8 cellular contexts compared by ENCODE assay signal in genomic region chr7:144836545-144836842, GRCh38. TPM values are rescaled to one million over a fixed set of nuclear protein-coding genes. Genes with fewer than 3 reads are reported as not detected.
A peak's percentile ranks its signal among the peaks of the same experiment; 100 is the strongest.
DNase-seq lines count a peak whose midpoint lies in the region; ATAC-seq and TF ChIP-seq lines count a peak whose summit lies in the region.

No MANE protein-coding gene starts in this region.

- H3K9me3 ChIP-seq in heart left ventricle: peaks cover 0 to 7% (median 0%) of the 10 kb centered on the region in 12 donors
- H3K9me3 ChIP-seq in naive thymus-derived CD4-positive, alpha-beta T cell (ENCODE audit: control insufficient read depth in 2 of 3, low read length in 3 of 3): no peaks in the 10 kb centered on the region
- no peaks in the 10 kb centered on the region for H3K9me3 ChIP-seq in upper lobe of right lung

- H3K4me3 Mint-ChIP-seq in brain: peak overlapping the region; percentile 79 to 98 (median 85)
- peak overlapping the region; percentile 30 to 98 (median 90) for H3K4me3 Mint-ChIP-seq in naive thymus-derived CD4-positive, alpha-beta T cell

- peak overlapping the region in 1 of 5 experiments; percentile 87 for H3K27ac Mint-ChIP-seq in brain
- peak overlapping the region; percentile 75 to 100 (median 94) for H3K27ac Mint-ChIP-seq in naive thymus-derived CD4-positive, alpha-beta T cell

- peaks cover 0 to 9% (median 0%) of the 10 kb centered on the region in 5 experiments for H3K9me3 Mint-ChIP-seq in brain
- H3K9me3 Mint-ChIP-seq in naive thymus-derived CD4-positive, alpha-beta T cell: peaks cover 5 to 47% (median 16%) of the 10 kb centered on the region in 11 donors

- H3K27me3 ChIP-seq in heart left ventricle (no peaks in the 10 kb centered on the region), upper lobe of right lung (no peaks in the 10 kb centered on the region)
- no peaks in the 10 kb centered on the region for H3K27me3 ChIP-seq in naive thymus-derived CD4-positive, alpha-beta T cell (ENCODE audit: control insufficient read depth in 2 of 2, insufficient read depth in 2 of 2, low read length in 2 of 2)

- H3K4me1 ChIP-seq in heart left ventricle (peaks cover 0 to 19% (median 11%) of the 10 kb centered on the region in 12 donors), upper lobe of right lung (peaks cover 13% of the 10 kb centered on the region)
- H3K4me1 ChIP-seq in naive thymus-derived CD4-positive, alpha-beta T cell (ENCODE audit: control insufficient read depth in 2 of 2, insufficient read depth in 2 of 2, low read length in 2 of 2): peaks cover 8 to 27% of the 10 kb centered on the region in 2 donors

- H3K27me3 Mint-ChIP-seq in brain: peaks cover 12% of the 10 kb centered on the region
- no peaks in the 10 kb centered on the region for H3K27me3 Mint-ChIP-seq in naive thymus-derived CD4-positive, alpha-beta T cell

- peaks cover 20% of the 10 kb centered on the region for H3K4me1 Mint-ChIP-seq in brain
- peaks cover 23 to 60% (median 38%) of the 10 kb centered on the region in 7 donors for H3K4me1 Mint-ChIP-seq in naive thymus-derived CD4-positive, alpha-beta T cell

- TF ChIP-seq POLR2A in heart left ventricle (IDR thresholded peaks at IDR 0.05): no peak

- no peak for ATAC-seq in heart left ventricle
- no peak for ATAC-seq in left cardiac atrium
- no peak for ATAC-seq in naive thymus-derived CD4-positive, alpha-beta T cell
- ATAC-seq in upper lobe of right lung: no peak

- H3K4me3 ChIP-seq in heart left ventricle (peak overlapping the region in 11 of 12 donors; percentile 65 to 95 (median 79)), upper lobe of right lung (peak overlapping the region; percentile 81)
- peak overlapping the region; percentile 90 for H3K4me3 ChIP-seq in naive thymus-derived CD4-positive, alpha-beta T cell (ENCODE audit: low read length)

- DNase-seq in heart left ventricle (no peak), left cardiac atrium (no peak), upper lobe of right lung (no peak), HuH-7 (ENCODE audit: low spot score) (no peak), cerebellum (ENCODE audit: low spot score) (no peak), foreskin melanocyte (no peak)
- no peak for DNase-seq in naive thymus-derived CD4-positive, alpha-beta T cell

- TF ChIP-seq CTCF in heart left ventricle (IDR thresholded peaks at IDR 0.05) (no peak), brain (conservative IDR thresholded peaks at IDR 0.05) (no peak), upper lobe of right lung (IDR thresholded peaks at IDR 0.05) (no peak)

- H3K27ac ChIP-seq in heart left ventricle: peak overlapping the region; percentile 93 to 99 (median 96)
- peak overlapping the region; percentile 89 for H3K27ac ChIP-seq in naive thymus-derived CD4-positive, alpha-beta T cell (ENCODE audit: low read depth, low read length)
- peak overlapping the region; percentile 97 for H3K27ac ChIP-seq in upper lobe of right lung

- H3K36me3 ChIP-seq in heart left ventricle: no peaks in the 10 kb centered on the region
- H3K36me3 ChIP-seq in naive thymus-derived CD4-positive, alpha-beta T cell (ENCODE audit: control insufficient read depth in 2 of 3, insufficient read depth in 3 of 3, low read length in 3 of 3): peaks cover 0 to 4% (median 0%) of the 10 kb centered on the region in 3 experiments
- H3K36me3 ChIP-seq in upper lobe of right lung: no peaks in the 10 kb centered on the region

- POLR2A ChIA-PET in naive thymus-derived CD4-positive, alpha-beta T cell (lab: Charles Lee): interaction anchor here (0.7 to 10.0 kb wide), 21 partner anchors 9 to 935 kb away, joined by 3 to 394 read pairs (median 10); partner anchors contain the start of gene TCAF1

- no peaks in the 10 kb centered on the region for H3K36me3 Mint-ChIP-seq in brain
- H3K36me3 Mint-ChIP-seq in naive thymus-derived CD4-positive, alpha-beta T cell: peaks cover 6 to 37% (median 25%) of the 10 kb centered on the region in 5 donors

- intact Hi-C loops in heart left ventricle (cut with DNase I) (loop anchor here in 5 of 10 donors (5.0 to 10.0 kb wide), 3 partner anchors 99 to 319 kb away; no protein-coding TSS in a partner anchor), left cardiac atrium (cut with DNase I) (no loop called here), upper lobe of right lung (cut with DNase I) (no loop called here)
- intact Hi-C loops in naive thymus-derived CD4-positive, alpha-beta T cell (cut with micrococcal nuclease): loop anchor here (2.0 to 10.0 kb wide), 3 partner anchors 20 to 1452 kb away; partner anchors contain the start of gene ZYX (in 1 of the 2)

- CTCF ChIA-PET in naive thymus-derived CD4-positive, alpha-beta T cell (lab: Charles Lee): interaction anchor here (1.0 to 2.9 kb wide), 8 partner anchors 9 to 100 kb away, joined by 3 to 20 read pairs (median 4); no protein-coding TSS in a partner anchor

- WGBS in heart left ventricle, 4 donors: 92 to 94% (median 94%) methylated on average over 12 of the region's 12 CpGs

RNA-seq across cellular contexts. Expression of gene TPK1, which starts 0.6 kb away (rescaled TPM):
- total RNA-seq in heart left ventricle: 1 to 10 TPM; 2.0 to 8.2 (median 5.3) TPM
- 1 to 10 TPM; 3.2 to 4.4 TPM for polyA plus RNA-seq in heart left ventricle
- 1 to 10 TPM; 6.9 to 7.3 TPM for total RNA-seq in left cardiac atrium
- 0.70 TPM for polyA plus RNA-seq in brain (ENCODE audit: insufficient read depth, low read depth, low replicate concordance)
- total RNA-seq in naive thymus-derived CD4-positive, alpha-beta T cell: 10 to 100 TPM; 18.2 to 32.9 (median 26.3) TPM
- polyA plus RNA-seq in naive thymus-derived CD4-positive, alpha-beta T cell: 10 to 100 TPM; 19.8 to 30.1 TPM
- 7.6 TPM for total RNA-seq in upper lobe of right lung
- total RNA-seq in cerebellum: 8.0 TPM

Comparison
In these comparisons a context has a peak if more than half of its experiments do, and no peak if none do; other contexts are left out.
1. intact Hi-C loops: an anchor here in naive thymus-derived CD4-positive, alpha-beta T cell (2.0 to 10.0 kb wide); none called in left cardiac atrium and upper lobe of right lung.